ENCODE assay signal across 1 cellular context in genomic region chr16:77211880-77212735, GRCh38.
TF ChIP-seq lines count a peak whose summit lies in the region.

No MANE protein-coding gene starts in this region.

TF ChIP-seq in K562, 482 proteins besides CTCF, POLR2A, EP300 and RAD21 (continued from another document and continues in another):
- TF ChIP-seq KAT8 (IDR thresholded peaks at IDR 0.05; ENCODE audit: low read depth) (no peak), HIVEP1 (CRISPR knock-in tag; IDR thresholded peaks at IDR 0.05) (no peak), NCOA6 (IDR thresholded peaks at IDR 0.05) (peak; percentile 80), FOXJ2 (tag; IDR thresholded peaks at IDR 0.05) (no peak), TAF15 (IDR thresholded peaks at IDR 0.05; ENCODE audit: low read depth, low read length) (no peak), VEZF1 (CRISPR knock-in tag; IDR thresholded peaks at IDR 0.05) (peak; percentile 37; the same call in 1 of the 2 replicates), SRSF3 (IDR thresholded peaks at IDR 0.05; ENCODE audit: insufficient read depth, low read length) (no peak), RBM25 (IDR thresholded peaks at IDR 0.05; ENCODE audit: low read depth, low read length, severe bottlenecking) (no peak), TBP (optimal IDR thresholded peaks at IDR 0.05; ENCODE audit: low read depth, low read length) (no peak), EGR1 (conservative IDR thresholded peaks at IDR 0.05) (peak; percentile 74), ZNF436 (CRISPR knock-in tag; IDR thresholded peaks at IDR 0.05) (no peak), PRDM10 (IDR thresholded peaks at IDR 0.05; ENCODE audit: partially characterized antibody) (no peak), SMAD3 (CRISPR knock-in tag; conservative IDR thresholded peaks at IDR 0.05) (no peak), MCM5 (IDR thresholded peaks at IDR 0.05; ENCODE audit: low read depth) (no peak), RBBP5 (IDR thresholded peaks at IDR 0.05; ENCODE audit: borderline replicate concordance, insufficient read depth, low read length, poor library complexity, severe bottlenecking) (no peak), CBFA2T2 (conservative IDR thresholded peaks at IDR 0.05) (no peak), ZC3H11A (IDR thresholded peaks at IDR 0.05; ENCODE audit: low read depth, low read length) (no peak), PCBP1 (IDR thresholded peaks at IDR 0.05; ENCODE audit: low read depth, low read length, poor library complexity, severe bottlenecking) (peak; percentile 90), HES1 (IDR thresholded peaks at IDR 0.05; ENCODE audit: low read depth) (no peak), THAP12 (CRISPR knock-in tag; IDR thresholded peaks at IDR 0.05) (no peak), CAMTA2 (CRISPR knock-in tag; conservative IDR thresholded peaks at IDR 0.05) (no peak), RAD51 (IDR thresholded peaks at IDR 0.05; ENCODE audit: borderline replicate concordance, low read depth) (no peak), GABPA (tag; conservative IDR thresholded peaks at IDR 0.05; ENCODE audit: low read depth) (no peak), ZNF398 (CRISPR knock-in tag; IDR thresholded peaks at IDR 0.05) (no peak), FOXJ3 (CRISPR knock-in tag; IDR thresholded peaks at IDR 0.05) (no peak), CREB1 (IDR thresholded peaks at IDR 0.05) (no peak), CREB1 (CRISPR knock-in tag; IDR thresholded peaks at IDR 0.05) (0 out of 2 replicates have a peak, but pooled peaks have one; percentile 30), CBX3 (IDR thresholded peaks at IDR 0.05; ENCODE audit: borderline replicate concordance in 1 of 2, low read length in 2 of 2) (no peak), ZNF121 (CRISPR knock-in tag; conservative IDR thresholded peaks at IDR 0.05) (no peak), TOE1 (IDR thresholded peaks at IDR 0.05; ENCODE audit: borderline replicate concordance) (0 out of 2 replicates have a peak, but pooled peaks have one; percentile 17), TOE1 (CRISPR knock-in tag; IDR thresholded peaks at IDR 0.05; ENCODE audit: borderline replicate concordance, low read depth) (no peak), POU5F1 (IDR thresholded peaks at IDR 0.05; ENCODE audit: borderline replicate concordance, low read depth, low read length, partially characterized antibody) (no peak), OTX1 (CRISPR knock-in tag; IDR thresholded peaks at IDR 0.05) (no peak), POLR2AphosphoS5 (IDR thresholded peaks at IDR 0.05; ENCODE audit: control insufficient read depth, insufficient read depth, low read depth, low read length) (no peak), NONO (IDR thresholded peaks at IDR 0.05; ENCODE audit: low read depth in 2 of 2, low read length in 1 of 2) (no peak), KDM2B (CRISPR knock-in tag; IDR thresholded peaks at IDR 0.05) (no peak), TBL1XR1 (IDR thresholded peaks at IDR 0.05; ENCODE audit: low read length in 2 of 2) (no peak), MAZ (CRISPR knock-in tag; conservative IDR thresholded peaks at IDR 0.05 in 1 of 2, IDR thresholded peaks at IDR 0.05 in 1 of 2) (peak in 1 of 2 experiments; percentile 51; a peak in 1 of 4 replicates), KLF1 (tag; IDR thresholded peaks at IDR 0.05) (no peak)
- TF ChIP-seq, protein P1, sequence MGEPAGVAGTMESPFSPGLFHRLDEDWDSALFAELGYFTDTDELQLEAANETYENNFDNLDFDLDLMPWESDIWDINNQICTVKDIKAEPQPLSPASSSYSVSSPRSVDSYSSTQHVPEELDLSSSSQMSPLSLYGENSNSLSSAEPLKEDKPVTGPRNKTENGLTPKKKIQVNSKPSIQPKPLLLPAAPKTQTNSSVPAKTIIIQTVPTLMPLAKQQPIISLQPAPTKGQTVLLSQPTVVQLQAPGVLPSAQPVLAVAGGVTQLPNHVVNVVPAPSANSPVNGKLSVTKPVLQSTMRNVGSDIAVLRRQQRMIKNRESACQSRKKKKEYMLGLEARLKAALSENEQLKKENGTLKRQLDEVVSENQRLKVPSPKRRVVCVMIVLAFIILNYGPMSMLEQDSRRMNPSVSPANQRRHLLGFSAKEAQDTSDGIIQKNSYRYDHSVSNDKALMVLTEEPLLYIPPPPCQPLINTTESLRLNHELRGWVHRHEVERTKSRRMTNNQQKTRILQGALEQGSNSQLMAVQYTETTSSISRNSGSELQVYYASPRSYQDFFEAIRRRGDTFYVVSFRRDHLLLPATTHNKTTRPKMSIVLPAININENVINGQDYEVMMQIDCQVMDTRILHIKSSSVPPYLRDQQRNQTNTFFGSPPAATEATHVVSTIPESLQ (CRISPR knock-in tag; IDR thresholded peaks at IDR 0.05) = no peak
- TF ChIP-seq, protein P2, sequence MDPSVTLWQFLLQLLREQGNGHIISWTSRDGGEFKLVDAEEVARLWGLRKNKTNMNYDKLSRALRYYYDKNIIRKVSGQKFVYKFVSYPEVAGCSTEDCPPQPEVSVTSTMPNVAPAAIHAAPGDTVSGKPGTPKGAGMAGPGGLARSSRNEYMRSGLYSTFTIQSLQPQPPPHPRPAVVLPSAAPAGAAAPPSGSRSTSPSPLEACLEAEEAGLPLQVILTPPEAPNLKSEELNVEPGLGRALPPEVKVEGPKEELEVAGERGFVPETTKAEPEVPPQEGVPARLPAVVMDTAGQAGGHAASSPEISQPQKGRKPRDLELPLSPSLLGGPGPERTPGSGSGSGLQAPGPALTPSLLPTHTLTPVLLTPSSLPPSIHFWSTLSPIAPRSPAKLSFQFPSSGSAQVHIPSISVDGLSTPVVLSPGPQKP (CRISPR knock-in tag; IDR thresholded peaks at IDR 0.05) = no peak
- TF ChIP-seq, protein P3, sequence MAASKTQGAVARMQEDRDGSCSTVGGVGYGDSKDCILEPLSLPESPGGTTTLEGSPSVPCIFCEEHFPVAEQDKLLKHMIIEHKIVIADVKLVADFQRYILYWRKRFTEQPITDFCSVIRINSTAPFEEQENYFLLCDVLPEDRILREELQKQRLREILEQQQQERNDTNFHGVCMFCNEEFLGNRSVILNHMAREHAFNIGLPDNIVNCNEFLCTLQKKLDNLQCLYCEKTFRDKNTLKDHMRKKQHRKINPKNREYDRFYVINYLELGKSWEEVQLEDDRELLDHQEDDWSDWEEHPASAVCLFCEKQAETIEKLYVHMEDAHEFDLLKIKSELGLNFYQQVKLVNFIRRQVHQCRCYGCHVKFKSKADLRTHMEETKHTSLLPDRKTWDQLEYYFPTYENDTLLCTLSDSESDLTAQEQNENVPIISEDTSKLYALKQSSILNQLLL (CRISPR knock-in tag; IDR thresholded peaks at IDR 0.05; ENCODE audit: borderline replicate concordance) = no peak
- TF ChIP-seq, protein P4, sequence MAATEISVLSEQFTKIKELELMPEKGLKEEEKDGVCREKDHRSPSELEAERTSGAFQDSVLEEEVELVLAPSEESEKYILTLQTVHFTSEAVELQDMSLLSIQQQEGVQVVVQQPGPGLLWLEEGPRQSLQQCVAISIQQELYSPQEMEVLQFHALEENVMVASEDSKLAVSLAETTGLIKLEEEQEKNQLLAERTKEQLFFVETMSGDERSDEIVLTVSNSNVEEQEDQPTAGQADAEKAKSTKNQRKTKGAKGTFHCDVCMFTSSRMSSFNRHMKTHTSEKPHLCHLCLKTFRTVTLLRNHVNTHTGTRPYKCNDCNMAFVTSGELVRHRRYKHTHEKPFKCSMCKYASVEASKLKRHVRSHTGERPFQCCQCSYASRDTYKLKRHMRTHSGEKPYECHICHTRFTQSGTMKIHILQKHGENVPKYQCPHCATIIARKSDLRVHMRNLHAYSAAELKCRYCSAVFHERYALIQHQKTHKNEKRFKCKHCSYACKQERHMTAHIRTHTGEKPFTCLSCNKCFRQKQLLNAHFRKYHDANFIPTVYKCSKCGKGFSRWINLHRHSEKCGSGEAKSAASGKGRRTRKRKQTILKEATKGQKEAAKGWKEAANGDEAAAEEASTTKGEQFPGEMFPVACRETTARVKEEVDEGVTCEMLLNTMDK (IDR thresholded peaks at IDR 0.05; ENCODE audit: borderline replicate concordance, insufficient read depth, low read depth, low read length, poor library complexity, severe bottlenecking) = no peak
